20 cellular contexts compared by ENCODE assay signal in genomic region chr12:2641761-2642160, GRCh38.
DNase-seq lines count a peak whose midpoint lies in the region; ATAC-seq and TF ChIP-seq lines count a peak whose summit lies in the region.
"Had no signal": no experiment of that assay in that cellular context is flagged by ENCODE, and none has a peak within 500 bp of the region (broad histone marks: within the 10 kb centered on the region; RNA-seq: fewer than 3 reads in every experiment).

No MANE protein-coding gene starts in this region.

- 72 to 83% methylated on average over 6 of the region's 6 CpGs for WGBS in heart right ventricle, 2 donors

- H3K27ac ChIP-seq in heart right ventricle (peak overlapping the region in 6 of 10 donors; percentile 2 to 85 (median 64)), angular gyrus (ENCODE audit: low read depth, low read length) (peak overlapping the region; percentile 88)
- H3K27ac ChIP-seq: Peyer's patch, prostate gland, upper lobe of left lung had no signal

- ATAC-seq in heart right ventricle (no peak), Right ventricle myocardium inferior (no peak)
- ATAC-seq: natural killer cell, sciatic nerve had no signal

- H3K4me3 ChIP-seq in heart right ventricle: no peak overlapping the region
- H3K4me3 ChIP-seq: lung, Peyer's patch, prostate gland, upper lobe of left lung had no signal

- peaks cover 5 to 51% (median 28%) of the 10 kb centered on the region in 9 donors for H3K4me1 ChIP-seq in heart right ventricle
- H3K4me1 ChIP-seq: prostate gland had no signal

- intact Hi-C loops in heart right ventricle (cut with DNase I): no loop called here
- intact Hi-C loops in Right ventricle myocardium inferior (cut with DNase I): no loop called here

- H3K9me3 ChIP-seq in heart right ventricle: no peaks in the 10 kb centered on the region
- H3K9me3 ChIP-seq: Peyer's patch, prostate gland, upper lobe of left lung had no signal

- DNase-seq in heart right ventricle (no peak), Right ventricle myocardium inferior (ENCODE audit: missing footprints) (no peak), mesenteric fat pad (ENCODE audit: low spot score) (peak; percentile 68), NCI-H510A (lab: John Stamatoyannopoulos, UW) (no peak), DMS 273 (lab: John Stamatoyannopoulos, UW; ENCODE audit: unreplicated experiment) (no peak), NCI-H2171 (lab: John Stamatoyannopoulos, UW) (no peak), HPDE6-E6E7 (ENCODE audit: extremely low spot score) (no peak)
- DNase-seq: caudate nucleus; KBM-7; natural killer cell; NCI-H1105; NCI-H1930; nucleus accumbens; stimulated activated CD4-positive, alpha-beta T cell treated with anti-CD3 and anti-CD28 coated beads, Interleukin-4, amount 100 ng/mL, for 24 hours; upper lobe of left lung had no signal

- no peak for TF ChIP-seq CTCF in heart right ventricle (IDR thresholded peaks at IDR 0.05)

- H3K36me3 ChIP-seq in heart right ventricle: peaks cover 0 to 36% (median 0%) of the 10 kb centered on the region in 9 donors
- H3K36me3 ChIP-seq: Peyer's patch, prostate gland, upper lobe of left lung had no signal

- peaks cover 0 to 16% (median 0%) of the 10 kb centered on the region in 7 donors for H3K27me3 ChIP-seq in heart right ventricle
- H3K27me3 ChIP-seq: Peyer's patch, upper lobe of left lung had no signal
